Comparison of ENCODE assay signal across 8 cellular contexts in genomic region chr6:75602164-75602896, GRCh38. TPM values are rescaled to one million over a fixed set of nuclear protein-coding genes. Genes with fewer than 3 reads are reported as not detected.
DNase-seq lines count a peak whose midpoint lies in the region; ATAC-seq, FAIRE-seq and TF ChIP-seq lines count a peak whose summit lies in the region.

No MANE protein-coding gene starts in this region.

- H3K4me1 Mint-ChIP-seq in T-helper 17 cell: peaks cover 53% of the 10 kb centered on the region
- peaks cover 18% of the 10 kb centered on the region for H3K4me1 Mint-ChIP-seq in astrocyte (ENCODE audit: low read depth, unreplicated experiment)

- H3K9ac ChIP-seq in DND-41 (ENCODE audit: low read depth, low read length): peak overlapping the region; percentile 99
- H3K9ac ChIP-seq in HUES48 (ENCODE audit: low read depth, low read length): peak overlapping the region; percentile 94
- H3K9ac ChIP-seq in astrocyte (ENCODE audit: low read length): peak overlapping the region; percentile 98
- peak overlapping the region; percentile 89 for H3K9ac ChIP-seq in iPS-20b (ENCODE audit: low read depth, low read length)

- H3K27ac ChIP-seq in DND-41 (ENCODE audit: low read length) (peak overlapping the region; percentile 99), HUES48 (ENCODE audit: low read depth, low read length) (peak overlapping the region; percentile 96), astrocyte (ENCODE audit: low read depth, low read length) (peak overlapping the region; percentile 95), iPS-20b (ENCODE audit: low read length) (peak overlapping the region; percentile 95)

- H4K20me1 ChIP-seq in DND-41 (ENCODE audit: insufficient read depth, low read length) (peaks cover 27% of the 10 kb centered on the region; the same call in 1 of the 2 replicates), astrocyte (ENCODE audit: insufficient read depth, low read length) (peaks cover 48% of the 10 kb centered on the region)

- H3K4me3 Mint-ChIP-seq in T-helper 17 cell (peak overlapping the region; percentile 99), astrocyte (ENCODE audit: unreplicated experiment) (peak overlapping the region; percentile 96)

- H3K27me3 Mint-ChIP-seq in T-helper 17 cell: no peaks in the 10 kb centered on the region
- no peaks in the 10 kb centered on the region for H3K27me3 Mint-ChIP-seq in astrocyte (ENCODE audit: low read depth, unreplicated experiment)

- no peaks in the 10 kb centered on the region for H3K9me3 ChIP-seq in DND-41 (ENCODE audit: insufficient read depth, low read length, severe bottlenecking)
- no peaks in the 10 kb centered on the region for H3K9me3 ChIP-seq in HUES48 (ENCODE audit: control insufficient read depth, insufficient read depth, low read length)
- no peaks in the 10 kb centered on the region for H3K9me3 ChIP-seq in T-helper 17 cell (ENCODE audit: control insufficient read depth, low read length, poor library complexity, severe bottlenecking)
- no peaks in the 10 kb centered on the region for H3K9me3 ChIP-seq in astrocyte (ENCODE audit: insufficient read depth, low read depth, low read length)
- no peaks in the 10 kb centered on the region for H3K9me3 ChIP-seq in iPS-20b (ENCODE audit: insufficient read depth, low read depth, low read length)

- H3K4me3 ChIP-seq in DND-41 (ENCODE audit: low read depth in 1 of 2, low read length in 2 of 2) (peak overlapping the region; percentile 46 to 69), HUES48 (ENCODE audit: low read depth, low read length) (peak overlapping the region; percentile 94), astrocyte (ENCODE audit: insufficient read depth, low read depth, low read length) (peak overlapping the region; percentile 90), iPS-20b (ENCODE audit: low read length) (peak overlapping the region; percentile 97)

- H3K9me3 Mint-ChIP-seq in astrocyte (ENCODE audit: unreplicated experiment): no peaks in the 10 kb centered on the region

- no peak for FAIRE-seq in astrocyte (lab: Jason Lieb, UNC)

- peak overlapping the region; percentile 99 for H3K27ac Mint-ChIP-seq in T-helper 17 cell
- H3K27ac Mint-ChIP-seq in astrocyte (ENCODE audit: unreplicated experiment): peak overlapping the region; percentile 98

- H3K36me3 ChIP-seq in DND-41 (ENCODE audit: insufficient read depth, low read length) (peaks cover 10% of the 10 kb centered on the region; the same call in 1 of the 2 replicates), HUES48 (ENCODE audit: control insufficient read depth, insufficient read depth, low read length) (no peaks in the 10 kb centered on the region), astrocyte (ENCODE audit: insufficient read depth, low read length) (no peaks in the 10 kb centered on the region), iPS-20b (ENCODE audit: insufficient read depth, low read depth, low read length) (no peaks in the 10 kb centered on the region)

- peak overlapping the region; percentile 92 for H2AFZ ChIP-seq in DND-41 (ENCODE audit: low read depth, low read length)
- peak overlapping the region; percentile 85 for H2AFZ ChIP-seq in astrocyte (ENCODE audit: low read depth, low read length)

- peak overlapping the region; percentile 78 for H3K4me2 ChIP-seq in DND-41 (ENCODE audit: insufficient read depth, low read length)
- peak overlapping the region; percentile 90 for H3K4me2 ChIP-seq in astrocyte (ENCODE audit: low read length)

- peaks cover 71% of the 10 kb centered on the region for H3K79me2 ChIP-seq in DND-41 (ENCODE audit: insufficient read depth, low read length)
- peaks cover 67% of the 10 kb centered on the region for H3K79me2 ChIP-seq in astrocyte (ENCODE audit: insufficient read depth, low read length)

- TF ChIP-seq CTCF in DND-41 (IDR thresholded peaks at IDR 0.05; ENCODE audit: borderline replicate concordance, extremely low read depth, low read length, poor library complexity, severe bottlenecking) (no peak), astrocyte (IDR thresholded peaks at IDR 0.05; ENCODE audit: insufficient read depth, low read depth, low read length) (no peak)

- no peaks in the 10 kb centered on the region for H3K27me3 ChIP-seq in DND-41 (ENCODE audit: insufficient read depth, low read length, poor library complexity)
- H3K27me3 ChIP-seq in HUES48 (ENCODE audit: control insufficient read depth, insufficient read depth, low read length): no peaks in the 10 kb centered on the region
- no peaks in the 10 kb centered on the region for H3K27me3 ChIP-seq in astrocyte (ENCODE audit: insufficient read depth, low read length)
- no peaks in the 10 kb centered on the region for H3K27me3 ChIP-seq in iPS-20b (ENCODE audit: insufficient read depth, low read length)

- ATAC-seq in DND-41 (ENCODE audit: insufficient read depth, low read depth): peak; percentile 59
- peak; percentile 35 for ATAC-seq in GM21423 (IDR thresholded peaks at IDR 0.05; ENCODE audit: unreplicated experiment)
- ATAC-seq in T-helper 17 cell: peak; percentile 55

- H3K4me1 ChIP-seq in DND-41 (ENCODE audit: insufficient read depth, low read length) (peaks cover 50% of the 10 kb centered on the region), HUES48 (ENCODE audit: control insufficient read depth, insufficient read depth, low read length) (peaks cover 10% of the 10 kb centered on the region; the same call in 1 of the 2 replicates), astrocyte (ENCODE audit: insufficient read depth, low read length) (peaks cover 8% of the 10 kb centered on the region), iPS-20b (ENCODE audit: insufficient read depth, low read length) (no peaks in the 10 kb centered on the region; the same call in 1 of the 2 replicates)

- H3K36me3 Mint-ChIP-seq in T-helper 17 cell (ENCODE audit: low read depth): no peaks in the 10 kb centered on the region
- no peaks in the 10 kb centered on the region for H3K36me3 Mint-ChIP-seq in astrocyte (ENCODE audit: low read depth, unreplicated experiment)

- DNase-seq in DND-41: peak; percentile 65
- peak; percentile 38 to 44 (median 41) for DNase-seq in T-helper 17 cell
- peak; percentile 43 for DNase-seq in astrocyte (ENCODE audit: low read depth)
- peak; percentile 62 for DNase-seq in stimulated activated CD4-positive, alpha-beta T cell treated with anti-CD3 and anti-CD28 coated beads, Interleukin-12 subunit alpha, Interleukin-12 subunit beta, amount 100 ng/mL, for 4 hours
- DNase-seq in SIG-M5 treated with dmso at 0.1 percent for 504 hours (lab: John Stamatoyannopoulos, UW; ENCODE audit: unreplicated experiment): no peak

RNA-seq across cellular contexts. Expression of gene SENP6, which starts 0.7 kb away (rescaled TPM):
- total RNA-seq in T-helper 17 cell: 100 to 1,000 TPM in 1 of 2 donors, 10 to 100 TPM in 1; 95.3 to 103 TPM
- 100 and 101 TPM in 2 replicates for total RNA-seq in astrocyte
